ENCODE assay signal across 7 cellular contexts in the genomic region with DNA sequence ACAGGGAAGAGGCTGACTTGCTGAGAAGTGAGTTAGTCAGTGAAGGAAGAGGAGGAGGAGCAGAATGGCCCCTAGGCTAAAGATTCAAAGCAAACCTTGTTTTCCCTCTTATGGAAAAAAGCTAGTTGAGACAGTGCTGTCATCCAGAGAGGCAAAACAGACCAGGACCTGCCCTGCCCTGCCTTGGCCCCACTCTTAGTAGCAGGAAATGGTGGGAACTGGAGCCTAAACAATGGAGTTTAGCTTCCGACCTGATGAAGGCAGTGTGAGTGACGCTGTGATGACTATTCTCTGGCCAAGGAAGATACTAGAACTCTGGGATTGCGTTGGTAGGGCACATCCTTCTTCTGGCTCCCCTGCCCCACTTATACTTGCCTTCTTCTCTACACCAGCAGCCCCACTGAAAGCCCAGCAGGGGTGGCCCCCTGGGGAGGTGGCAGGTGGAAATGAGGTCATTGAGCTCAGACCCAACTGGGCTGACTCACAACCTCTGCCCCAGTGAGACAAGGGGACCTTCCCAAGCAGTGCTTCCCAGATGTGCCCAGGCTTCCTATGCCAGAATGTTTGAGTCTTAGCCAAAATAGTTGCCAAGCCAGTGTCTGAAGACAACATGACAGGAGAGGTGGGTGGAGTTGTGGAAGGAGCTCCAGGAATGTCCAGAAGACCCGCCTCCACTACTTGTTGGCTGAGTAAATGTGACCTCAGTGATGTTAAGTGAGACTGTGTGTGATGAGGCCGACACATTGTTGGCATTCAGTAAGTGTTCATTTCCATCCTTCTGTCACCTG. TPM values are rescaled to one million over a fixed set of nuclear protein-coding genes. Genes with fewer than 3 reads are reported as not detected.
A peak's percentile ranks its signal among the peaks of the same experiment; 100 is the strongest.
DNase-seq lines count a peak whose midpoint lies in the region; ATAC-seq and TF ChIP-seq lines count a peak whose summit lies in the region.

No MANE protein-coding gene starts in this region.

- H3K4me3 ChIP-seq in fibroblast of the aortic adventitia (ENCODE audit: low read depth, low read length): no peak overlapping the region

- TF ChIP-seq CTCF in fibroblast of the aortic adventitia (IDR thresholded peaks at IDR 0.05; ENCODE audit: insufficient read depth, low read length): no peak

- peak; percentile 40 for ATAC-seq in GM19043 (IDR thresholded peaks at IDR 0.05; ENCODE audit: low read depth, unreplicated experiment)
- peak; percentile 44 for ATAC-seq in HG03558 (IDR thresholded peaks at IDR 0.05; ENCODE audit: extremely low read depth, unreplicated experiment)

- DNase-seq in activated CD8-positive, alpha-beta memory T cell treated with anti-CD3 and anti-CD28 coated beads, Interleukin-2, amount 50 U/mL, for 4 hours: peak; percentile 51
- DNase-seq in fibroblast of the aortic adventitia (ENCODE audit: low read depth) (peak; percentile 72), NCI-H82 treated with DMSO at 0.1 percent for 48 hours (lab: John Stamatoyannopoulos, UW; ENCODE audit: unreplicated experiment) (no peak), NCI-H146 (lab: John Stamatoyannopoulos, UW) (no peak)
- DNase-seq in stimulated activated CD4-positive, alpha-beta T cell treated with anti-CD3 and anti-CD28 coated beads, Interleukin-12 subunit alpha, Interleukin-12 subunit beta, amount 100 ng/mL, for 4 hours: peak; percentile 24

RNA-seq across cellular contexts. Expression of a gene that starts 38.8 kb away (rescaled TPM):
- 175 and 335 TPM in 2 replicates for total RNA-seq in fibroblast of the aortic adventitia (ENCODE audit: low replicate concordance)

Comparison
In these comparisons a context has a peak if more than half of its experiments do, and no peak if none do; other contexts are left out.
1. DNase-seq: peak in activated CD8-positive, alpha-beta memory T cell treated with anti-CD3 and anti-CD28 coated beads, Interleukin-2, amount 50 U/mL, for 4 hours (single experiment), fibroblast of the aortic adventitia (single experiment) and stimulated activated CD4-positive, alpha-beta T cell treated with anti-CD3 and anti-CD28 coated beads, Interleukin-12 subunit alpha, Interleukin-12 subunit beta, amount 100 ng/mL, for 4 hours (single experiment); none in NCI-H82 treated with DMSO at 0.1 percent for 48 hours (single experiment) and NCI-H146 (single experiment).